In genomic region chr13:35930665-35931631, GRCh38 we compare ENCODE assay signal across 13 cellular contexts.
DNase-seq lines count a peak whose midpoint lies in the region; ATAC-seq lines count a peak whose summit lies in the region.
"Had no signal": no experiment of that assay in that cellular context is flagged by ENCODE, and none has a peak within 500 bp of the region (broad histone marks: within the 10 kb centered on the region; RNA-seq: fewer than 3 reads in every experiment).

No MANE protein-coding gene starts in this region.

- no peak overlapping the region for H3K27ac ChIP-seq in iPS-20b (ENCODE audit: low read length)
- H3K27ac ChIP-seq: tibial artery had no signal

- no peak for DNase-seq in COLO668 (lab: John Stamatoyannopoulos, UW; ENCODE audit: unreplicated experiment)
- DNase-seq in G401 (ENCODE audit: low spot score) = no peak
- no peak for DNase-seq in DMS153 treated with DMSO at 0.1 percent for 48 hours (lab: John Stamatoyannopoulos, UW; ENCODE audit: unreplicated experiment)
- DNase-seq: activated naive CD4-positive, alpha-beta T cell treated with anti-CD3 and anti-CD28 coated beads for 36 hours; cortex of kidney; head of caudate nucleus; mesenchymal stem cell; tibial artery had no signal

- peaks cover 12% of the 10 kb centered on the region for H3K9me3 ChIP-seq in iPS-20b (ENCODE audit: insufficient read depth, low read depth, low read length)

- no peaks in the 10 kb centered on the region for H3K27me3 ChIP-seq in iPS-20b (ENCODE audit: insufficient read depth, low read length)
- H3K27me3 ChIP-seq: tibial artery had no signal

- H3K4me1 ChIP-seq in iPS-20b (ENCODE audit: insufficient read depth, low read length) = peaks cover 12% of the 10 kb centered on the region; the same call in 1 of the 2 replicates
- H3K4me1 ChIP-seq: tibial artery had no signal

- in situ Hi-C loops in G401 (cut with HindIII; ENCODE audit: low sequenced_read_pairs) = no loop called here

- peak overlapping the region; percentile 27; the same call in 1 of the 2 replicates for H3K4me3 ChIP-seq in iPS-20b (ENCODE audit: low read length)
- H3K4me3 ChIP-seq: tibial artery had no signal

- H3K9ac ChIP-seq in iPS-20b (ENCODE audit: low read depth, low read length) = no peak overlapping the region

- ATAC-seq in GM18873 (IDR thresholded peaks at IDR 0.05; ENCODE audit: low FRiP score, unreplicated experiment) (peak; percentile 99), GM21825 (IDR thresholded peaks at IDR 0.05; ENCODE audit: unreplicated experiment) (peak; percentile 77), HG03460 (IDR thresholded peaks at IDR 0.05; ENCODE audit: unreplicated experiment) (peak; percentile 78), GM18511 (IDR thresholded peaks at IDR 0.05; ENCODE audit: unreplicated experiment) (no peak)

- H3K36me3 ChIP-seq in iPS-20b (ENCODE audit: insufficient read depth, low read depth, low read length) = no peaks in the 10 kb centered on the region; the same call in 1 of the 2 replicates
- H3K36me3 ChIP-seq: tibial artery had no signal
